Comparison of ENCODE assay signal across 1 cellular context in the genomic region with DNA sequence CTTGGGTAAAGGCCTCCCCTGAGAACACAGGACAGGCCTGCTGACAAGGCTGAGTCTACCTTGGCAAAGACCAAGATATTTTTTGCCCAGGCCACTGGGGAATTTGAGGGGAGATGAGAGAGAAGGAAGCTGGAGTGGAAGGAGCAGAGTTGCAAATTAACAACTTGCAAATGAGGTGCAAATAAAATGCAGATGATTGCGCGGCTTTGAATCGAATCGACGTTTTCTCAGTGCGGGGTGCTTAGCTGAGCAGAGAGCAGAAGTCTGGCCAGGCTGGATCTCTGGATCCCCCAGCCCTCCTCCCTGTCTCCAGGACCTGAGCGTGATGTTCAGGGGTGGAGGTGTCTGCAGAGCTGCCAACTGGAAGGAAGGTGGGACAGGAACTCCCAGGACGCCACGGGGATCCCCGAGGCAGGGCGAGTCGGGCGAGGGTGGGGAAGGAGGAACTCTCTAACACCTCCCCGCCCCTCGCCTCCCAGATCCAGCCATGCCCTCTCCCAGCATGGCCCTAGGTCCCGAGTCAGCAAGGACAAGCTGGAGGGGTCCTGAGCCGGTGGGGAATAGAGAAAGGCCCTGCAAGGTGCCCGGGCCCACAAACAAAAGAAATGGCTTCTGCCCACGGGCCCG.
TF ChIP-seq lines count a peak whose summit lies in the region.

No MANE protein-coding gene starts in this region.

TF ChIP-seq in HepG2, 621 proteins besides CTCF, POLR2A, EP300 and RAD21 (continued from another document and continues in another):
- TF ChIP-seq, protein P1, sequence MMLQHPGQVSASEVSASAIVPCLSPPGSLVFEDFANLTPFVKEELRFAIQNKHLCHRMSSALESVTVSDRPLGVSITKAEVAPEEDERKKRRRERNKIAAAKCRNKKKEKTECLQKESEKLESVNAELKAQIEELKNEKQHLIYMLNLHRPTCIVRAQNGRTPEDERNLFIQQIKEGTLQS (CRISPR knock-in tag; IDR thresholded peaks at IDR 0.05) = no peak
- TF ChIP-seq ZNF180 (CRISPR knock-in tag; IDR thresholded peaks at IDR 0.05; ENCODE audit: borderline replicate concordance, low read depth) = no peak
- TF ChIP-seq AGO1 (IDR thresholded peaks at IDR 0.05; ENCODE audit: low read depth, low read length, poor library complexity, severe bottlenecking) = no peak
- TF ChIP-seq SETDB1 (CRISPR knock-in tag; IDR thresholded peaks at IDR 0.05; ENCODE audit: borderline replicate concordance) = no peak
- TF ChIP-seq, protein P2, sequence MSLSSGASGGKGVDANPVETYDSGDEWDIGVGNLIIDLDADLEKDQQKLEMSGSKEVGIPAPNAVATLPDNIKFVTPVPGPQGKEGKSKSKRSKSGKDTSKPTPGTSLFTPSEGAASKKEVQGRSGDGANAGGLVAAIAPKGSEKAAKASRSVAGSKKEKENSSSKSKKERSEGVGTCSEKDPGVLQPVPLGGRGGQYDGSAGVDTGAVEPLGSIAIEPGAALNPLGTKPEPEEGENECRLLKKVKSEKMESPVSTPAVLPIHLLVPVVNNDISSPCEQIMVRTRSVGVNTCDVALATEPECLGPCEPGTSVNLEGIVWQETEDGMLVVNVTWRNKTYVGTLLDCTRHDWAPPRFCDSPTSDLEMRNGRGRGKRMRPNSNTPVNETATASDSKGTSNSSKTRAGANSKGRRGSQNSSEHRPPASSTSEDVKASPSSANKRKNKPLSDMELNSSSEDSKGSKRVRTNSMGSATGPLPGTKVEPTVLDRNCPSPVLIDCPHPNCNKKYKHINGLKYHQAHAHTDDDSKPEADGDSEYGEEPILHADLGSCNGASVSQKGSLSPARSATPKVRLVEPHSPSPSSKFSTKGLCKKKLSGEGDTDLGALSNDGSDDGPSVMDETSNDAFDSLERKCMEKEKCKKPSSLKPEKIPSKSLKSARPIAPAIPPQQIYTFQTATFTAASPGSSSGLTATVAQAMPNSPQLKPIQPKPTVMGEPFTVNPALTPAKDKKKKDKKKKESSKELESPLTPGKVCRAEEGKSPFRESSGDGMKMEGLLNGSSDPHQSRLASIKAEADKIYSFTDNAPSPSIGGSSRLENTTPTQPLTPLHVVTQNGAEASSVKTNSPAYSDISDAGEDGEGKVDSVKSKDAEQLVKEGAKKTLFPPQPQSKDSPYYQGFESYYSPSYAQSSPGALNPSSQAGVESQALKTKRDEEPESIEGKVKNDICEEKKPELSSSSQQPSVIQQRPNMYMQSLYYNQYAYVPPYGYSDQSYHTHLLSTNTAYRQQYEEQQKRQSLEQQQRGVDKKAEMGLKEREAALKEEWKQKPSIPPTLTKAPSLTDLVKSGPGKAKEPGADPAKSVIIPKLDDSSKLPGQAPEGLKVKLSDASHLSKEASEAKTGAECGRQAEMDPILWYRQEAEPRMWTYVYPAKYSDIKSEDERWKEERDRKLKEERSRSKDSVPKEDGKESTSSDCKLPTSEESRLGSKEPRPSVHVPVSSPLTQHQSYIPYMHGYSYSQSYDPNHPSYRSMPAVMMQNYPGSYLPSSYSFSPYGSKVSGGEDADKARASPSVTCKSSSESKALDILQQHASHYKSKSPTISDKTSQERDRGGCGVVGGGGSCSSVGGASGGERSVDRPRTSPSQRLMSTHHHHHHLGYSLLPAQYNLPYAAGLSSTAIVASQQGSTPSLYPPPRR (CRISPR knock-in tag; IDR thresholded peaks at IDR 0.05; ENCODE audit: borderline replicate concordance) = no peak
- no peak for TF ChIP-seq ZNF326 (CRISPR knock-in tag; IDR thresholded peaks at IDR 0.05; ENCODE audit: borderline replicate concordance)
- no peak for TF ChIP-seq RBM39 (IDR thresholded peaks at IDR 0.05; ENCODE audit: low read depth, low read length, poor library complexity, severe bottlenecking)
- TF ChIP-seq ZNF678 (CRISPR knock-in tag; IDR thresholded peaks at IDR 0.05) = no peak
- no peak for TF ChIP-seq JUNB (CRISPR knock-in tag; IDR thresholded peaks at IDR 0.05; ENCODE audit: borderline replicate concordance)
- TF ChIP-seq, protein P3, sequence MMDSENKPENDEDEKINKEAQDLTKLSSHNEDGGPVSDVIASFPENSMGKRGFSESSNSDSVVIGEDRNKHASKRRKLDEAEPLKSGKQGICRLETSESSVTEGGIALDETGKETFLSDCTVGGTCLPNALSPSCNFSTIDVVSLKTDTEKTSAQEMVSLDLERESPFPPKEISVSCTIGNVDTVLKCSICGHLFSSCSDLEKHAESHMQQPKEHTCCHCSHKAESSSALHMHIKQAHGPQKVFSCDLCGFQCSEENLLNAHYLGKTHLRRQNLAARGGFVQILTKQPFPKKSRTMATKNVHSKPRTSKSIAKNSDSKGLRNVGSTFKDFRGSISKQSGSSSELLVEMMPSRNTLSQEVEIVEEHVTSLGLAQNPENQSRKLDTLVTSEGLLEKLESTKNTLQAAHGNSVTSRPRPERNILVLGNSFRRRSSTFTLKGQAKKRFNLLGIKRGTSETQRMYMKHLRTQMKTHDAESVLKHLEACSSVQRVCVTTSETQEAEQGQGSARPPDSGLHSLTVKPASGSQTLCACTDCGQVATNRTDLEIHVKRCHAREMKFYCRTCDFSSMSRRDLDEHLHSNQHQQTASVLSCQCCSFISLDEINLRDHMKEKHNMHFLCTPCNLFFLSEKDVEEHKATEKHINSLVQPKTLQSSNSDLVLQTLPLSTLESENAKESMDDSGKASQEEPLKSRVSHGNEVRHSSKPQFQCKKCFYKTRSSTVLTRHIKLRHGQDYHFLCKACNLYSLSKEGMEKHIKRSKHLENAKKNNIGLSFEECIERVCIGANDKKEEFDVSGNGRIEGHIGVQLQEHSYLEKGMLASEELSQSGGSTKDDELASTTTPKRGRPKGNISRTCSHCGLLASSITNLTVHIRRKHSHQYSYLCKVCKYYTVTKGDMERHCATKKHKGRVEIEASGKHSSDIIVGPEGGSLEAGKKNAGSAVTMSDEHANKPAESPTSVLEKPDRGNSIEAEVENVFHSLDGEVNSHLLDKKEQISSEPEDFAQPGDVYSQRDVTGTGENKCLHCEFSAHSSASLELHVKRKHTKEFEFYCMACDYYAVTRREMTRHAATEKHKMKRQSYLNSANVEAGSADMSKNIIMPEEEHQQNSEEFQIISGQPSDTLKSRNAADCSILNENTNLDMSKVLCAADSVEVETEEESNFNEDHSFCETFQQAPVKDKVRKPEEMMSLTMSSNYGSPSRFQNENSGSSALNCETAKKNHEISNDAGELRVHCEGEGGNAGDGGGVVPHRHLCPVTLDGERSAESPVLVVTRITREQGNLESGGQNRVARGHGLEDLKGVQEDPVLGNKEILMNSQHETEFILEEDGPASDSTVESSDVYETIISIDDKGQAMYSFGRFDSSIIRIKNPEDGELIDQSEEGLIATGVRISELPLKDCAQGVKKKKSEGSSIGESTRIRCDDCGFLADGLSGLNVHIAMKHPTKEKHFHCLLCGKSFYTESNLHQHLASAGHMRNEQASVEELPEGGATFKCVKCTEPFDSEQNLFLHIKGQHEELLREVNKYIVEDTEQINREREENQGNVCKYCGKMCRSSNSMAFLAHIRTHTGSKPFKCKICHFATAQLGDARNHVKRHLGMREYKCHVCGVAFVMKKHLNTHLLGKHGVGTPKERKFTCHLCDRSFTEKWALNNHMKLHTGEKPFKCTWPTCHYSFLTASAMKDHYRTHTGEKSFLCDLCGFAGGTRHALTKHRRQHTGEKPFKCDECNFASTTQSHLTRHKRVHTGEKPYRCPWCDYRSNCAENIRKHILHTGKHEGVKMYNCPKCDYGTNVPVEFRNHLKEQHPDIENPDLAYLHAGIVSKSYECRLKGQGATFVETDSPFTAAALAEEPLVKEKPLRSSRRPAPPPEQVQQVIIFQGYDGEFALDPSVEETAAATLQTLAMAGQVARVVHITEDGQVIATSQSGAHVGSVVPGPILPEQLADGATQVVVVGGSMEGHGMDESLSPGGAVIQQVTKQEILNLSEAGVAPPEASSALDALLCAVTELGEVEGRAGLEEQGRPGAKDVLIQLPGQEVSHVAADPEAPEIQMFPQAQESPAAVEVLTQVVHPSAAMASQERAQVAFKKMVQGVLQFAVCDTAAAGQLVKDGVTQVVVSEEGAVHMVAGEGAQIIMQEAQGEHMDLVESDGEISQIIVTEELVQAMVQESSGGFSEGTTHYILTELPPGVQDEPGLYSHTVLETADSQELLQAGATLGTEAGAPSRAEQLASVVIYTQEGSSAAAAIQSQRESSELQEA (CRISPR knock-in tag; IDR thresholded peaks at IDR 0.05; ENCODE audit: not compliant biosample characterization) = no peak
- TF ChIP-seq, protein P4, sequence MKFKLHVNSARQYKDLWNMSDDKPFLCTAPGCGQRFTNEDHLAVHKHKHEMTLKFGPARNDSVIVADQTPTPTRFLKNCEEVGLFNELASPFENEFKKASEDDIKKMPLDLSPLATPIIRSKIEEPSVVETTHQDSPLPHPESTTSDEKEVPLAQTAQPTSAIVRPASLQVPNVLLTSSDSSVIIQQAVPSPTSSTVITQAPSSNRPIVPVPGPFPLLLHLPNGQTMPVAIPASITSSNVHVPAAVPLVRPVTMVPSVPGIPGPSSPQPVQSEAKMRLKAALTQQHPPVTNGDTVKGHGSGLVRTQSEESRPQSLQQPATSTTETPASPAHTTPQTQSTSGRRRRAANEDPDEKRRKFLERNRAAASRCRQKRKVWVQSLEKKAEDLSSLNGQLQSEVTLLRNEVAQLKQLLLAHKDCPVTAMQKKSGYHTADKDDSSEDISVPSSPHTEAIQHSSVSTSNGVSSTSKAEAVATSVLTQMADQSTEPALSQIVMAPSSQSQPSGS (CRISPR knock-in tag; IDR thresholded peaks at IDR 0.05) = no peak
- TF ChIP-seq ATF7-NPFF (CRISPR knock-in tag; IDR thresholded peaks at IDR 0.05; ENCODE audit: low read depth) = no peak
- 0 out of 2 replicates have a peak, but pooled peaks have one; percentile 10 for TF ChIP-seq ZNF780A (CRISPR knock-in tag; IDR thresholded peaks at IDR 0.05)
- TF ChIP-seq MAZ (IDR thresholded peaks at IDR 0.05; ENCODE audit: borderline replicate concordance, low read depth, low read length) = no peak
- TF ChIP-seq MAZ (CRISPR knock-in tag; IDR thresholded peaks at IDR 0.05; ENCODE audit: low read depth) = no peak
- TF ChIP-seq, protein P5, sequence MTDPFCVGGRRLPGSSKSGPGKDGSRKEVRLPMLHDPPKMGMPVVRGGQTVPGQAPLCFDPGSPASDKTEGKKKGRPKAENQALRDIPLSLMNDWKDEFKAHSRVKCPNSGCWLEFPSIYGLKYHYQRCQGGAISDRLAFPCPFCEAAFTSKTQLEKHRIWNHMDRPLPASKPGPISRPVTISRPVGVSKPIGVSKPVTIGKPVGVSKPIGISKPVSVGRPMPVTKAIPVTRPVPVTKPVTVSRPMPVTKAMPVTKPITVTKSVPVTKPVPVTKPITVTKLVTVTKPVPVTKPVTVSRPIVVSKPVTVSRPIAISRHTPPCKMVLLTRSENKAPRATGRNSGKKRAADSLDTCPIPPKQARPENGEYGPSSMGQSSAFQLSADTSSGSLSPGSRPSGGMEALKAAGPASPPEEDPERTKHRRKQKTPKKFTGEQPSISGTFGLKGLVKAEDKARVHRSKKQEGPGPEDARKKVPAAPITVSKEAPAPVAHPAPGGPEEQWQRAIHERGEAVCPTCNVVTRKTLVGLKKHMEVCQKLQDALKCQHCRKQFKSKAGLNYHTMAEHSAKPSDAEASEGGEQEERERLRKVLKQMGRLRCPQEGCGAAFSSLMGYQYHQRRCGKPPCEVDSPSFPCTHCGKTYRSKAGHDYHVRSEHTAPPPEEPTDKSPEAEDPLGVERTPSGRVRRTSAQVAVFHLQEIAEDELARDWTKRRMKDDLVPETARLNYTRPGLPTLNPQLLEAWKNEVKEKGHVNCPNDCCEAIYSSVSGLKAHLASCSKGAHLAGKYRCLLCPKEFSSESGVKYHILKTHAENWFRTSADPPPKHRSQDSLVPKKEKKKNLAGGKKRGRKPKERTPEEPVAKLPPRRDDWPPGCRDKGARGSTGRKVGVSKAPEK (CRISPR knock-in tag; IDR thresholded peaks at IDR 0.05; ENCODE audit: borderline replicate concordance) = 0 out of 2 replicates have a peak, but pooled peaks have one; percentile 43
- TF ChIP-seq ZBTB7B (CRISPR knock-in tag; IDR thresholded peaks at IDR 0.05) = no peak
- 0 out of 2 replicates have a peak, but pooled peaks have one; percentile 14 for TF ChIP-seq ZFP36L2 (CRISPR knock-in tag; IDR thresholded peaks at IDR 0.05)
- no peak; the same call in 1 of the 2 replicates for TF ChIP-seq ZNF605 (CRISPR knock-in tag; IDR thresholded peaks at IDR 0.05)
- no peak for TF ChIP-seq SRSF4 (IDR thresholded peaks at IDR 0.05; ENCODE audit: low read depth, low read length, poor library complexity, severe bottlenecking)
- no peak for TF ChIP-seq ZNF768 (CRISPR knock-in tag; IDR thresholded peaks at IDR 0.05)
- TF ChIP-seq ZNF781 (CRISPR knock-in tag; IDR thresholded peaks at IDR 0.05; ENCODE audit: borderline replicate concordance, not compliant biosample characterization) = peak; percentile 62
